ENCODE assay signal across 30 cellular contexts in genomic region chr22:30865656-30866055, GRCh38.
DNase-seq lines count a peak whose midpoint lies in the region; ATAC-seq and TF ChIP-seq lines count a peak whose summit lies in the region.
"Had no signal": no experiment of that assay in that cellular context is flagged by ENCODE, and none has a peak within 500 bp of the region (broad histone marks: within the 10 kb centered on the region; RNA-seq: fewer than 3 reads in every experiment).

No MANE protein-coding gene starts in this region.

- no peak for ATAC-seq in SK-N-SH treated with all-trans-retinoic acid at 6 μM for 48 hours
- ATAC-seq: activated CD8-positive, alpha-beta T cell treated with anti-CD3 and anti-CD28 coated beads, Interleukin-2, amount 10 ng/mL, durations not matched to agents 7 days and 5 days; CD8-positive, alpha-beta T cell had no signal

- H3K9me2 ChIP-seq in SK-N-SH = no peaks in the 10 kb centered on the region

- intact Hi-C loops in tibial artery (cut with DNase I; ENCODE audit: low total_unique reads) = no loop called here

- 89% methylated on average over 9 of the region's 11 CpGs for WGBS in SK-N-SH (ENCODE audit: low lambda C conversion rate)

- no peak overlapping the region for H3K27ac ChIP-seq in SK-N-SH (ENCODE audit: low read depth in 2 of 2, low read length in 1 of 2)
- no peak overlapping the region for H3K27ac ChIP-seq in tibial artery
- H3K27ac ChIP-seq: 22Rv1, adrenal gland, brain microvascular endothelial cell, ovary, SJSA1 had no signal

- H3K36me3 ChIP-seq in SK-N-SH (replicated peaks in 1 of 2; ENCODE audit: control insufficient read depth in 1 of 2, insufficient read depth in 2 of 2, low read length in 1 of 2) = no peaks in the 10 kb centered on the region
- H3K36me3 ChIP-seq in H7 (replicated peaks; ENCODE audit: control insufficient read depth, insufficient read depth, low read length) = no peaks in the 10 kb centered on the region
- no peaks in the 10 kb centered on the region for H3K36me3 ChIP-seq in tibial artery
- H3K36me3 ChIP-seq: adrenal gland, brain microvascular endothelial cell, ovary, SJSA1 had no signal

- no peaks in the 10 kb centered on the region for H4K20me1 ChIP-seq in SK-N-SH (ENCODE audit: insufficient read depth)

- no peaks in the 10 kb centered on the region for H3F3A ChIP-seq in SK-N-SH (replicated peaks; ENCODE audit: insufficient read depth)

- peak; percentile 17 for DNase-seq in SK-N-SH
- peak; percentile 33 for DNase-seq in H7
- peak; percentile 37 for DNase-seq in islet precursor cell
- DNase-seq in tibial artery = peak; percentile 10 to 50
- DNase-seq in DMS153 (lab: John Stamatoyannopoulos, UW) = no peak
- DNase-seq in RPMI8226 = no peak
- no peak for DNase-seq in activated T-cell treated with anti-CD3 and anti-CD28 coated beads for 4 hours
- DNase-seq: activated CD4-positive, CD25-positive, alpha-beta regulatory T cell; activated CD8-positive, alpha-beta T cell treated with anti-CD3 and anti-CD28 coated beads, Interleukin-2, amount 10 ng/mL, durations not matched to agents 7 days and 5 days; activated naive CD4-positive, alpha-beta T cell; activated T-cell treated with anti-CD3 and anti-CD28 coated beads, Interleukin-2, amount 50 U/mL, for 1 hour; brain microvascular endothelial cell; CD8-positive, alpha-beta T cell; DMS 273 treated with DMSO at 0.1 percent for 48 hours; effector memory CD4-positive, alpha-beta T cell; erythroblast; glutamatergic neuron; Karpas-422; kidney glomerular epithelial cell; NCI-H1436; NCI-H2081 treated with DMSO at 0.1 percent for 48 hours; NCI-H345; stimulated activated CD4-positive, alpha-beta T cell treated with anti-CD3 and anti-CD28 coated beads, Interleukin-2, amount 100 ng/mL, for 48 hours; T-helper 1 cell had no signal

- TF ChIP-seq CTCF in SK-N-SH (IDR thresholded peaks at IDR 0.05) (no peak), tibial artery (IDR thresholded peaks at IDR 0.05) (no peak)

- no peak overlapping the region for H3K4me2 ChIP-seq in SK-N-SH

- H3K27me3 ChIP-seq in SK-N-SH (ENCODE audit: insufficient read depth) (no peaks in the 10 kb centered on the region), H7 (ENCODE audit: control insufficient read depth, insufficient read depth, low read length) (no peaks in the 10 kb centered on the region), tibial artery (peaks cover 0 to 21% of the 10 kb centered on the region in 2 donors)
- H3K27me3 ChIP-seq: adrenal gland, brain microvascular endothelial cell, ovary, SJSA1 had no signal

- H3K4me3 ChIP-seq in SK-N-SH (ENCODE audit: low read depth in 2 of 2, low read length in 1 of 2) = no peak overlapping the region
- H3K4me3 ChIP-seq in H7 (ENCODE audit: insufficient read depth, low read depth, low read length) = no peak overlapping the region
- no peak overlapping the region for H3K4me3 ChIP-seq in tibial artery
- H3K4me3 ChIP-seq: adrenal gland, lung, ovary, SJSA1 had no signal

- no peaks in the 10 kb centered on the region for H3K79me2 ChIP-seq in SK-N-SH (ENCODE audit: insufficient read depth)

- no peak overlapping the region for H2AFZ ChIP-seq in SK-N-SH (ENCODE audit: low read depth)

- CTCF ChIA-PET in SK-N-SH (lab: Yijun Ruan, JAX) = no interaction called here

- POLR2A ChIA-PET in SK-N-SH (lab: Yijun Ruan, JAX) = no interaction called here

- peaks cover 5 to 40% of the 10 kb centered on the region in 2 experiments; a peak in 1 of 4 replicates for H3K4me1 ChIP-seq in SK-N-SH (ENCODE audit: control insufficient read depth in 1 of 2, insufficient read depth in 2 of 2, low read depth in 1 of 2, low read length in 1 of 2)
- no peaks in the 10 kb centered on the region for H3K4me1 ChIP-seq in tibial artery
- H3K4me1 ChIP-seq: SJSA1 had no signal

- H3K9me3 ChIP-seq in SK-N-SH = no peaks in the 10 kb centered on the region
- no peaks in the 10 kb centered on the region for H3K9me3 ChIP-seq in tibial artery
- H3K9me3 ChIP-seq: adrenal gland, ovary, SJSA1 had no signal

- H3K9ac ChIP-seq in SK-N-SH = no peak overlapping the region

- no peak for TF ChIP-seq EP300 in SK-N-SH (IDR thresholded peaks at IDR 0.05; ENCODE audit: borderline replicate concordance in 1 of 2, low read depth in 1 of 2, low read length in 1 of 2)

- TF ChIP-seq RAD21 in SK-N-SH (IDR thresholded peaks at IDR 0.05; ENCODE audit: low read length) = no peak

TF ChIP-seq in SK-N-SH, 30 proteins besides CTCF, POLR2A, EP300 and RAD21 (continues in another document):
- no peak for TF ChIP-seq RXRA (IDR thresholded peaks at IDR 0.05; ENCODE audit: borderline replicate concordance, low read depth)
- TF ChIP-seq GATA2 (CRISPR knock-in tag; IDR thresholded peaks at IDR 0.05) = no peak
- TF ChIP-seq MEF2A (IDR thresholded peaks at IDR 0.05; ENCODE audit: borderline replicate concordance, low read depth) = no peak
- no peak for TF ChIP-seq IRF3 (IDR thresholded peaks at IDR 0.05; ENCODE audit: low read depth, low read length)
- TF ChIP-seq FOXM1 (IDR thresholded peaks at IDR 0.05; ENCODE audit: low read depth) = no peak
- no peak for TF ChIP-seq RFX5 (IDR thresholded peaks at IDR 0.05; ENCODE audit: low read length)
- no peak for TF ChIP-seq CHD2 (IDR thresholded peaks at IDR 0.05; ENCODE audit: low read length, partially characterized antibody)
- no peak for TF ChIP-seq ZBTB33 (IDR thresholded peaks at IDR 0.05; ENCODE audit: borderline replicate concordance, low read depth)
- no peak for TF ChIP-seq SMC3 (IDR thresholded peaks at IDR 0.05; ENCODE audit: low read depth, low read length)
- TF ChIP-seq JUND (IDR thresholded peaks at IDR 0.05) = no peak

TF ChIP-seq in SK-N-SH treated with all-trans-retinoic acid at 6 μM for 48 hours, 23 proteins besides CTCF, POLR2A, EP300 and RAD21:
- TF ChIP-seq TCF4 (CRISPR knock-in tag; IDR thresholded peaks at IDR 0.05; ENCODE audit: borderline replicate concordance) (no peak), OSR1 (CRISPR knock-in tag; IDR thresholded peaks at IDR 0.05) (no peak), PATZ1 (CRISPR knock-in tag; IDR thresholded peaks at IDR 0.05; ENCODE audit: borderline replicate concordance) (no peak), BACH2 (CRISPR knock-in tag; IDR thresholded peaks at IDR 0.05; ENCODE audit: borderline replicate concordance) (no peak), CSDC2 (CRISPR knock-in tag; IDR thresholded peaks at IDR 0.05) (no peak), GLIS3 (CRISPR knock-in tag; IDR thresholded peaks at IDR 0.05) (no peak), ARNTL (CRISPR knock-in tag; IDR thresholded peaks at IDR 0.05; ENCODE audit: borderline replicate concordance, low read depth) (no peak), RARB (CRISPR knock-in tag; IDR thresholded peaks at IDR 0.05) (no peak), TSHZ2 (CRISPR knock-in tag; IDR thresholded peaks at IDR 0.05) (no peak), ZNF565 (CRISPR knock-in tag; conservative IDR thresholded peaks at IDR 0.05; ENCODE audit: low read depth) (no peak), ESRRG (CRISPR knock-in tag; IDR thresholded peaks at IDR 0.05) (no peak), ZNF70 (CRISPR knock-in tag; IDR thresholded peaks at IDR 0.05) (no peak), SNAI2 (CRISPR knock-in tag; IDR thresholded peaks at IDR 0.05) (no peak)
TF ChIP-seq in SK-N-SH treated with all-trans-retinoic acid at 6 μM for 48 hours: peak in this region for 0.

Comparison
In these comparisons a context has a peak if more than half of its experiments do, and no peak if none do; other contexts are left out.
1. DNase-seq: peak in SK-N-SH (single experiment), H7 (single experiment), islet precursor cell (single experiment) and tibial artery (2 of 2); none in DMS153 (single experiment), RPMI8226 (single experiment) and activated T-cell treated with anti-CD3 and anti-CD28 coated beads for 4 hours (single experiment).